Comparison of ENCODE assay signal across 13 cellular contexts in the genomic region with DNA sequence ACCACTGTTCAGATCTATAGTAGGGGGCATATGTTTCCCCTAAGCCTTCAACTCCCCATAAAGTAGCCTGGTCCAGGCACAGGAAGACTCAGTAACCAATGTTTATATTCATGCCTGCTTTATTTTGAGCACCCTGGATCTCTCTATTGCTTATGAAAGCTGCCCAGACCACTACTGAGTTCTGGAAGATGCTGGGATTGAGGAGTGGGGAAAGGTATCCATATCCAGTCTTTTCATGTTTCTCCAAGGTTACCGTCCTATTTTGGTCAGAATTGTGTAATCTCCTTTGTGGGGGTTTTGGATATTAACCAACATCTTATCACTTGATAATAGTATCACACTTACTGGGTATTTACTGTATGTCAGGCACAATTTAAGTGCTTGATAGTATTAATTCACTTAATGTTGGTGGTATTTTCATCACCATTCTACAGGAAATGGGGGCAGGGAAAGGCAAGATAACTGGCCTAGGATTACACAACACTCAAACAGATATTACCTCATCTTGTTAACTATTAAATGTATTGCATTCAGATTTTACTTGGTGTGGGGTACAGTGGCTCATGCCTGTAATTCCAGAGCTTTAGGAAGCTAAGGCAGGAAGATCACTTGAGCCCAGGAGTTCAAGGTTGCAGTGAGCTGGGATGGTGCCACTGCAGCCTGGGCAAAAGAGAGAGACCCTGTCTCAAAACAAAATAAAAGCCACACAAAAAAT. TPM values are rescaled to one million over a fixed set of nuclear protein-coding genes. Genes with fewer than 3 reads are reported as not detected.
DNase-seq lines count a peak whose midpoint lies in the region; ATAC-seq and TF ChIP-seq lines count a peak whose summit lies in the region.
"Had no signal": no experiment of that assay in that cellular context is flagged by ENCODE, and none has a peak within 500 bp of the region (broad histone marks: within the 10 kb centered on the region; RNA-seq: fewer than 3 reads in every experiment).

No MANE protein-coding gene starts in this region.

- TF ChIP-seq CTCF in Panc1 (IDR thresholded peaks at IDR 0.05) = no peak
- TF ChIP-seq CTCF in fibroblast of villous mesenchyme (IDR thresholded peaks at IDR 0.05; ENCODE audit: insufficient read depth, low read depth, low read length) = no peak

- no peak overlapping the region for H3K4me3 Mint-ChIP-seq in activated CD4-positive, alpha-beta T cell treated with anti-CD3 and anti-CD28 coated beads, Interleukin-2, amount 10 ng/mL, durations not matched to agents 7 days and 5 days
- H3K4me3 Mint-ChIP-seq: activated B cell treated with CpG ODN at 0.5 μM for 24 hours had no signal

- peaks cover 1% of the 10 kb centered on the region for H3K4me1 Mint-ChIP-seq in activated CD4-positive, alpha-beta T cell treated with anti-CD3 and anti-CD28 coated beads, Interleukin-2, amount 10 ng/mL, durations not matched to agents 7 days and 5 days

- H3K27ac ChIP-seq in Panc1 (ENCODE audit: low read length) = peak overlapping the region; percentile 60

- no peaks in the 10 kb centered on the region for H3K9me3 Mint-ChIP-seq in activated CD4-positive, alpha-beta T cell treated with anti-CD3 and anti-CD28 coated beads, Interleukin-2, amount 10 ng/mL, durations not matched to agents 7 days and 5 days
- H3K9me3 Mint-ChIP-seq: activated B cell treated with CpG ODN at 0.5 μM for 24 hours had no signal

- H3K27me3 ChIP-seq in Panc1 (ENCODE audit: control insufficient read depth, insufficient read depth, low read length) = no peaks in the 10 kb centered on the region

- H3K27ac Mint-ChIP-seq in activated CD4-positive, alpha-beta T cell treated with anti-CD3 and anti-CD28 coated beads, Interleukin-2, amount 10 ng/mL, durations not matched to agents 7 days and 5 days = no peak overlapping the region
- H3K27ac Mint-ChIP-seq: activated B cell treated with CpG ODN at 0.5 μM for 24 hours had no signal

- H3K36me3 ChIP-seq in Panc1 (ENCODE audit: control insufficient read depth, insufficient read depth, low read length) = no peaks in the 10 kb centered on the region

- H3K9me3 ChIP-seq in Panc1 (ENCODE audit: control insufficient read depth, insufficient read depth, low read depth, low read length) = no peaks in the 10 kb centered on the region
- H3K9me3 ChIP-seq: Caco-2 had no signal

- POLR2A ChIA-PET in Panc1 (lab: Charles Lee) = interaction anchor here (0.6 kb wide), 1 partner anchor 8 kb away, joined by 3 read pairs; no protein-coding TSS in a partner anchor
- POLR2A ChIA-PET in activated CD4-positive, alpha-beta T cell treated with anti-CD3 and anti-CD28 coated beads, Interleukin-2, amount 10 ng/mL, durations not matched to agents 7 days and 5 days (lab: Charles Lee) = no interaction called here

- in situ Hi-C loops in Panc1 (cut with HindIII; ENCODE audit: low pct_unique_long_range_greater_than_20kb, low sequenced_read_pairs) = no loop called here

- CTCF ChIA-PET in Panc1 (lab: Charles Lee) = no interaction called here
- CTCF ChIA-PET in activated CD4-positive, alpha-beta T cell treated with anti-CD3 and anti-CD28 coated beads, Interleukin-2, amount 10 ng/mL, durations not matched to agents 7 days and 5 days (lab: Charles Lee) = interaction anchor here (1.5 kb wide), 1 partner anchor 22 kb away, joined by 3 read pairs; no protein-coding TSS in a partner anchor

- H3K4me3 ChIP-seq in Panc1 (ENCODE audit: low read depth in 2 of 2, low read length in 2 of 2) = no peak overlapping the region
- H3K4me3 ChIP-seq in fibroblast of villous mesenchyme (ENCODE audit: low read depth, low read length) = no peak overlapping the region

- H3K36me3 Mint-ChIP-seq in activated CD4-positive, alpha-beta T cell treated with anti-CD3 and anti-CD28 coated beads, Interleukin-2, amount 10 ng/mL, durations not matched to agents 7 days and 5 days (ENCODE audit: low read depth) = no peaks in the 10 kb centered on the region

- no peaks in the 10 kb centered on the region for H3K27me3 Mint-ChIP-seq in activated CD4-positive, alpha-beta T cell treated with anti-CD3 and anti-CD28 coated beads, Interleukin-2, amount 10 ng/mL, durations not matched to agents 7 days and 5 days
- H3K27me3 Mint-ChIP-seq: activated B cell treated with CpG ODN at 0.5 μM for 24 hours had no signal

- DNase-seq in EL (peak; percentile 80), Panc1 (ENCODE audit: low read depth, low spot score) (no peak), fibroblast of villous mesenchyme (ENCODE audit: low read depth) (peak; percentile 85), renal cortical epithelial cell (ENCODE audit: low read depth) (peak; percentile 92), NCI-H1436 (lab: John Stamatoyannopoulos, UW) (no peak), DMS114 treated with DMSO at 0.1 percent for 48 hours (lab: John Stamatoyannopoulos, UW; ENCODE audit: unreplicated experiment) (no peak), SW480 (ENCODE audit: low spot score) (no peak)
- DNase-seq in activated CD4-positive, alpha-beta T cell treated with anti-CD3 and anti-CD28 coated beads, Interleukin-2, amount 10 ng/mL, durations not matched to agents 7 days and 5 days = no peak
- DNase-seq: activated B cell treated with CpG ODN at 0.5 μM for 24 hours; Caco-2; midbrain; NCI-H526; stimulated activated CD4-positive, alpha-beta T cell treated with anti-CD3 and anti-CD28 coated beads, Interleukin-1b, Interleukin-23, amount 100 ng/mL, for 48 hours had no signal

- no TSS peak for BruUV-seq in Panc1 (replicated peaks; lab: Mats Ljungman, UMichigan)

- no peak; the same call in 1 of the 2 replicates for ATAC-seq in Panc1

- H3K4me1 ChIP-seq in Panc1 (ENCODE audit: control insufficient read depth, insufficient read depth, low read length) = peaks cover 40% of the 10 kb centered on the region

- intact Hi-C loops in Panc1 (cut with micrococcal nuclease; ENCODE audit: unreplicated experiment) = no loop called here

RNA-seq across cellular contexts. Expression of a gene that starts 36.3 kb away (rescaled TPM):
- total RNA-seq in Panc1 (2021; ENCODE audit: unreplicated experiment) (49.9 TPM), fibroblast of villous mesenchyme (24.2 and 33.2 TPM in 2 replicates), renal cortical epithelial cell (20.8 and 42.4 TPM in 2 replicates)
- 30.4 TPM for polyA plus RNA-seq in Panc1 (2012; ENCODE audit: insufficient read length)
- total RNA-seq in activated CD4-positive, alpha-beta T cell treated with anti-CD3 and anti-CD28 coated beads, Interleukin-2, amount 10 ng/mL, durations not matched to agents 7 days and 5 days = 1 to 10 TPM; 3.6 to 4.0 TPM

Comparison
In these comparisons a context has a peak if more than half of its experiments do, and no peak if none do; other contexts are left out.
1. DNase-seq: peak in EL (single experiment), fibroblast of villous mesenchyme (single experiment) and renal cortical epithelial cell (single experiment); none in Panc1 (single experiment), activated CD4-positive, alpha-beta T cell treated with anti-CD3 and anti-CD28 coated beads, Interleukin-2, amount 10 ng/mL, durations not matched to agents 7 days and 5 days (single experiment), NCI-H1436 (single experiment), DMS114 treated with DMSO at 0.1 percent for 48 hours (single experiment) and SW480 (single experiment).